1 cellular context compared by ENCODE assay signal in genomic region chr4:87278335-87278794, GRCh38.
TF ChIP-seq lines count a peak whose summit lies in the region.

No MANE protein-coding gene starts in this region.

TF ChIP-seq in HepG2, 621 proteins besides CTCF, POLR2A, EP300 and RAD21 (continued from another document and continues in another):
- TF ChIP-seq ZNF615 (CRISPR knock-in tag; IDR thresholded peaks at IDR 0.05; ENCODE audit: borderline replicate concordance): no peak
- peak; percentile 65; the same call in 1 of the 2 replicates for TF ChIP-seq PRDM10 (CRISPR knock-in tag; IDR thresholded peaks at IDR 0.05; ENCODE audit: low read depth)
- no peak for TF ChIP-seq SMARCE1 (IDR thresholded peaks at IDR 0.05; ENCODE audit: borderline replicate concordance)
- TF ChIP-seq GABPA (IDR thresholded peaks at IDR 0.05; ENCODE audit: low read depth, low read length): no peak
- peak; percentile 38 for TF ChIP-seq GABPA (CRISPR knock-in tag; IDR thresholded peaks at IDR 0.05; ENCODE audit: low read depth)
- TF ChIP-seq ZNF124 (CRISPR knock-in tag; IDR thresholded peaks at IDR 0.05): no peak
- TF ChIP-seq KDM6A (CRISPR knock-in tag; IDR thresholded peaks at IDR 0.05; ENCODE audit: low read depth): peak; percentile 91
- no peak for TF ChIP-seq ZBTB38 (CRISPR knock-in tag; IDR thresholded peaks at IDR 0.05)
- no peak for TF ChIP-seq ZKSCAN5 (CRISPR knock-in tag; IDR thresholded peaks at IDR 0.05)
- TF ChIP-seq MNT (IDR thresholded peaks at IDR 0.05): peak; percentile 65
- 0 out of 2 replicates have a peak, but pooled peaks have one; percentile 61 for TF ChIP-seq ESRRA (CRISPR knock-in tag; IDR thresholded peaks at IDR 0.05; ENCODE audit: low read depth)
- TF ChIP-seq ZNF746 (CRISPR knock-in tag; IDR thresholded peaks at IDR 0.05): peak; percentile 84; the same call in 1 of the 2 replicates
- TF ChIP-seq IKZF1 (IDR thresholded peaks at IDR 0.05): no peak
- TF ChIP-seq HOXA7 (CRISPR knock-in tag; IDR thresholded peaks at IDR 0.05): no peak
- no peak for TF ChIP-seq BATF2 (CRISPR knock-in tag; IDR thresholded peaks at IDR 0.05)
- TF ChIP-seq PITX1 (CRISPR knock-in tag; IDR thresholded peaks at IDR 0.05): peak; percentile 95
- TF ChIP-seq KLF13 (CRISPR knock-in tag; IDR thresholded peaks at IDR 0.05): no peak
- TF ChIP-seq PHF5A (CRISPR knock-in tag; IDR thresholded peaks at IDR 0.05; ENCODE audit: low read depth, unreplicated experiment): peak; percentile 92
- TF ChIP-seq ZNF354B (CRISPR knock-in tag; IDR thresholded peaks at IDR 0.05): no peak
- TF ChIP-seq PPARG (CRISPR knock-in tag; conservative IDR thresholded peaks at IDR 0.05): peak; percentile 53; the same call in 1 of the 2 replicates
- TF ChIP-seq MAFG (CRISPR knock-in tag; IDR thresholded peaks at IDR 0.05): no peak
- no peak for TF ChIP-seq ZNF776 (CRISPR knock-in tag; IDR thresholded peaks at IDR 0.05)
- TF ChIP-seq, protein P1, sequence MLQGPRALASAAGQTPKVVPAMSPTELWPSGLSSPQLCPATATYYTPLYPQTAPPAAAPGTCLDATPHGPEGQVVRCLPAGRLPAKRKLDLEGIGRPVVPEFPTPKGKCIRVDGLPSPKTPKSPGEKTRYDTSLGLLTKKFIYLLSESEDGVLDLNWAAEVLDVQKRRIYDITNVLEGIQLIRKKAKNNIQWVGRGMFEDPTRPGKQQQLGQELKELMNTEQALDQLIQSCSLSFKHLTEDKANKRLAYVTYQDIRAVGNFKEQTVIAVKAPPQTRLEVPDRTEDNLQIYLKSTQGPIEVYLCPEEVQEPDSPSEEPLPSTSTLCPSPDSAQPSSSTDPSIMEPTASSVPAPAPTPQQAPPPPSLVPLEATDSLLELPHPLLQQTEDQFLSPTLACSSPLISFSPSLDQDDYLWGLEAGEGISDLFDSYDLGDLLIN (CRISPR knock-in tag; IDR thresholded peaks at IDR 0.05; ENCODE audit: borderline replicate concordance): no peak
- TF ChIP-seq ZKSCAN8 (CRISPR knock-in tag; IDR thresholded peaks at IDR 0.05; ENCODE audit: borderline replicate concordance): peak; percentile 49; the same call in 1 of the 2 replicates
- peak; percentile 73 for TF ChIP-seq ELF3 (CRISPR knock-in tag; IDR thresholded peaks at IDR 0.05)
- TF ChIP-seq ZNF350 (CRISPR knock-in tag; IDR thresholded peaks at IDR 0.05; ENCODE audit: borderline replicate concordance, low read depth): no peak
- TF ChIP-seq, protein P2, sequence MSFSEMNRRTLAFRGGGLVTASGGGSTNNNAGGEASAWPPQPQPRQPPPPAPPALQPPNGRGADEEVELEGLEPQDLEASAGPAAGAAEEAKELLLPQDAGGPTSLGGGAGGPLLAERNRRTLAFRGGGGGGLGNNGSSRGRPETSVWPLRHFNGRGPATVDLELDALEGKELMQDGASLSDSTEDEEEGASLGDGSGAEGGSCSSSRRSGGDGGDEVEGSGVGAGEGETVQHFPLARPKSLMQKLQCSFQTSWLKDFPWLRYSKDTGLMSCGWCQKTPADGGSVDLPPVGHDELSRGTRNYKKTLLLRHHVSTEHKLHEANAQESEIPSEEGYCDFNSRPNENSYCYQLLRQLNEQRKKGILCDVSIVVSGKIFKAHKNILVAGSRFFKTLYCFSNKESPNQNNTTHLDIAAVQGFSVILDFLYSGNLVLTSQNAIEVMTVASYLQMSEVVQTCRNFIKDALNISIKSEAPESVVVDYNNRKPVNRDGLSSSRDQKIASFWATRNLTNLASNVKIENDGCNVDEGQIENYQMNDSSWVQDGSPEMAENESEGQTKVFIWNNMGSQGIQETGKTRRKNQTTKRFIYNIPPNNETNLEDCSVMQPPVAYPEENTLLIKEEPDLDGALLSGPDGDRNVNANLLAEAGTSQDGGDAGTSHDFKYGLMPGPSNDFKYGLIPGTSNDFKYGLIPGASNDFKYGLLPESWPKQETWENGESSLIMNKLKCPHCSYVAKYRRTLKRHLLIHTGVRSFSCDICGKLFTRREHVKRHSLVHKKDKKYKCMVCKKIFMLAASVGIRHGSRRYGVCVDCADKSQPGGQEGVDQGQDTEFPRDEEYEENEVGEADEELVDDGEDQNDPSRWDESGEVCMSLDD (CRISPR knock-in tag; IDR thresholded peaks at IDR 0.05; ENCODE audit: borderline replicate concordance): no peak
- TF ChIP-seq ZNF75D (CRISPR knock-in tag; IDR thresholded peaks at IDR 0.05; ENCODE audit: borderline replicate concordance): no peak
- TF ChIP-seq, protein P3, sequence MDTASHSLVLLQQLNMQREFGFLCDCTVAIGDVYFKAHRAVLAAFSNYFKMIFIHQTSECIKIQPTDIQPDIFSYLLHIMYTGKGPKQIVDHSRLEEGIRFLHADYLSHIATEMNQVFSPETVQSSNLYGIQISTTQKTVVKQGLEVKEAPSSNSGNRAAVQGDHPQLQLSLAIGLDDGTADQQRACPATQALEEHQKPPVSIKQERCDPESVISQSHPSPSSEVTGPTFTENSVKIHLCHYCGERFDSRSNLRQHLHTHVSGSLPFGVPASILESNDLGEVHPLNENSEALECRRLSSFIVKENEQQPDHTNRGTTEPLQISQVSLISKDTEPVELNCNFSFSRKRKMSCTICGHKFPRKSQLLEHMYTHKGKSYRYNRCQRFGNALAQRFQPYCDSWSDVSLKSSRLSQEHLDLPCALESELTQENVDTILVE (CRISPR knock-in tag; IDR thresholded peaks at IDR 0.05): peak; percentile 77; the same call in 1 of the 2 replicates
- TF ChIP-seq MBD4 (IDR thresholded peaks at IDR 0.05; ENCODE audit: borderline replicate concordance, low read length): no peak
- TF ChIP-seq, protein P4, sequence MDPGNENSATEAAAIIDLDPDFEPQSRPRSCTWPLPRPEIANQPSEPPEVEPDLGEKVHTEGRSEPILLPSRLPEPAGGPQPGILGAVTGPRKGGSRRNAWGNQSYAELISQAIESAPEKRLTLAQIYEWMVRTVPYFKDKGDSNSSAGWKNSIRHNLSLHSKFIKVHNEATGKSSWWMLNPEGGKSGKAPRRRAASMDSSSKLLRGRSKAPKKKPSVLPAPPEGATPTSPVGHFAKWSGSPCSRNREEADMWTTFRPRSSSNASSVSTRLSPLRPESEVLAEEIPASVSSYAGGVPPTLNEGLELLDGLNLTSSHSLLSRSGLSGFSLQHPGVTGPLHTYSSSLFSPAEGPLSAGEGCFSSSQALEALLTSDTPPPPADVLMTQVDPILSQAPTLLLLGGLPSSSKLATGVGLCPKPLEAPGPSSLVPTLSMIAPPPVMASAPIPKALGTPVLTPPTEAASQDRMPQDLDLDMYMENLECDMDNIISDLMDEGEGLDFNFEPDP (CRISPR knock-in tag; conservative IDR thresholded peaks at IDR 0.05): no peak
- no peak for TF ChIP-seq PCBP1 (IDR thresholded peaks at IDR 0.05; ENCODE audit: borderline replicate concordance, low read depth, low read length)
- 0 out of 2 replicates have a peak, but pooled peaks have one; percentile 16 for TF ChIP-seq ZNF652 (CRISPR knock-in tag; IDR thresholded peaks at IDR 0.05; ENCODE audit: borderline replicate concordance, low read depth)
- no peak for TF ChIP-seq AKNA (CRISPR knock-in tag; IDR thresholded peaks at IDR 0.05; ENCODE audit: borderline replicate concordance)
- peak; percentile 38; the same call in 1 of the 2 replicates for TF ChIP-seq NR2C2 (CRISPR knock-in tag; IDR thresholded peaks at IDR 0.05; ENCODE audit: borderline replicate concordance)
- TF ChIP-seq ZXDC (CRISPR knock-in tag; IDR thresholded peaks at IDR 0.05): no peak
- peak; percentile 25 for TF ChIP-seq XRCC5 (optimal IDR thresholded peaks at IDR 0.05; ENCODE audit: low read length)
- TF ChIP-seq ZFP62 (CRISPR knock-in tag; IDR thresholded peaks at IDR 0.05): no peak
- no peak for TF ChIP-seq ZNF24 (IDR thresholded peaks at IDR 0.05)
- no peak for TF ChIP-seq KAT7 (CRISPR knock-in tag; IDR thresholded peaks at IDR 0.05; ENCODE audit: borderline replicate concordance)
- no peak for TF ChIP-seq RFXAP (CRISPR knock-in tag; IDR thresholded peaks at IDR 0.05; ENCODE audit: borderline replicate concordance)
- no peak for TF ChIP-seq CREBL2 (CRISPR knock-in tag; IDR thresholded peaks at IDR 0.05; ENCODE audit: borderline replicate concordance)
- TF ChIP-seq ZNF121 (CRISPR knock-in tag; IDR thresholded peaks at IDR 0.05): no peak
